12 cellular contexts compared by ENCODE assay signal in genomic region chr12:53365245-53365904, GRCh38. TPM values are rescaled to one million over a fixed set of nuclear protein-coding genes. Genes with fewer than 3 reads are reported as not detected.
DNase-seq lines count a peak whose midpoint lies in the region; ATAC-seq and TF ChIP-seq lines count a peak whose summit lies in the region.
"Had no signal": no experiment of that assay in that cellular context is flagged by ENCODE, and none has a peak within 500 bp of the region (broad histone marks: within the 10 kb centered on the region; RNA-seq: fewer than 3 reads in every experiment).

No MANE protein-coding gene starts in this region.

- H3K9me3 ChIP-seq in GM23248 (ENCODE audit: low read depth) (no peaks in the 10 kb centered on the region), smooth muscle cell (replicated peaks; ENCODE audit: low read depth) (no peaks in the 10 kb centered on the region)

- H3K79me2 ChIP-seq in GM23248 (ENCODE audit: insufficient read depth): no peaks in the 10 kb centered on the region
- H3K79me2 ChIP-seq in smooth muscle cell (ENCODE audit: low read depth): no peaks in the 10 kb centered on the region

- no peak overlapping the region for H3K4me2 ChIP-seq in GM23248 (ENCODE audit: unreplicated experiment)
- peak overlapping the region; percentile 4 for H3K4me2 ChIP-seq in smooth muscle cell

- no peak for ATAC-seq in HG03095 (IDR thresholded peaks at IDR 0.05; ENCODE audit: unreplicated experiment)

- no peaks in the 10 kb centered on the region for H3K9me2 ChIP-seq in GM23248 (ENCODE audit: insufficient read depth)

- peaks cover 8% of the 10 kb centered on the region for H3K4me1 ChIP-seq in GM23248 (ENCODE audit: insufficient read depth)
- peaks cover 2% of the 10 kb centered on the region for H3K4me1 ChIP-seq in smooth muscle cell (ENCODE audit: low read depth)

- no peaks in the 10 kb centered on the region for H4K20me1 ChIP-seq in GM23248 (ENCODE audit: insufficient read depth)
- no peaks in the 10 kb centered on the region for H4K20me1 ChIP-seq in smooth muscle cell (ENCODE audit: low read depth)

- no peak for TF ChIP-seq CTCF in fibroblast of mammary gland (conservative IDR thresholded peaks at IDR 0.05; ENCODE audit: control insufficient read depth, insufficient read depth, low read depth, low read length)
- TF ChIP-seq CTCF in smooth muscle cell (IDR thresholded peaks at IDR 0.05; ENCODE audit: borderline replicate concordance, insufficient read depth, poor library complexity, severe bottlenecking): no peak

- peaks cover 11% of the 10 kb centered on the region for H3F3A ChIP-seq in GM23248 (ENCODE audit: insufficient read depth)
- H3F3A ChIP-seq in smooth muscle cell (ENCODE audit: low read depth): peaks cover 9% of the 10 kb centered on the region

- in situ Hi-C loops in GM23248 (cut with MboI): no loop called here

- H3K36me3 ChIP-seq in GM23248 (ENCODE audit: low read depth) (no peaks in the 10 kb centered on the region), smooth muscle cell (ENCODE audit: low read depth) (no peaks in the 10 kb centered on the region)

- DNase-seq in GM23248 (peak; percentile 76), SKM-1 (lab: John Stamatoyannopoulos, UW; ENCODE audit: unreplicated experiment) (peak; percentile 4), fibroblast of mammary gland (ENCODE audit: low read depth) (peak; percentile 76), smooth muscle cell (lab: John Stamatoyannopoulos, UW; ENCODE audit: unreplicated experiment) (no peak), HuH-7.5 (ENCODE audit: low spot score) (no peak), superior temporal gyrus (ENCODE audit: extremely low spot score) (no peak)
- DNase-seq in stimulated activated CD4-positive, alpha-beta T cell treated with anti-CD3 and anti-CD28 coated beads, Interleukin-4, amount 100 ng/mL, for 24 hours: no peak
- DNase-seq: cerebellar nuclear complex, NCI-H748 treated with DMSO at 0.1 percent for 48 hours had no signal

- WGBS in GM23248 (ENCODE audit: low coverage in 1 of 2, low lambda C conversion rate in 2 of 2, missing lambda C conversion rate in 2 of 2), 2 experiments: 70 to 77% methylated on average over 3 to 4 of the region's 4 CpGs
- 81% methylated on average over 4 of the region's 4 CpGs for WGBS in smooth muscle cell (ENCODE audit: low lambda C conversion rate)

- no peak overlapping the region for H3K9ac ChIP-seq in GM23248
- H3K9ac ChIP-seq in smooth muscle cell (ENCODE audit: low read depth): no peak overlapping the region

- H3K27me3 ChIP-seq in GM23248 (replicated peaks; ENCODE audit: insufficient read depth): no peaks in the 10 kb centered on the region
- no peaks in the 10 kb centered on the region for H3K27me3 ChIP-seq in smooth muscle cell (ENCODE audit: low read depth)

- no peak overlapping the region for H3K4me3 ChIP-seq in GM23248
- no peak overlapping the region for H3K4me3 ChIP-seq in fibroblast of mammary gland (ENCODE audit: control insufficient read depth, low read depth, low read length)
- no peak overlapping the region for H3K4me3 ChIP-seq in smooth muscle cell
- H3K4me3 ChIP-seq: skin epidermis had no signal

- H3K27ac ChIP-seq in GM23248 (peak overlapping the region; percentile 18; the same call in 1 of the 2 replicates), smooth muscle cell (ENCODE audit: low read depth) (peak overlapping the region; percentile 19)

- H2AFZ ChIP-seq in GM23248: peak overlapping the region; percentile 63; the same call in 1 of the 2 replicates
- H2AFZ ChIP-seq in smooth muscle cell (ENCODE audit: low read depth): no peak overlapping the region

RNA-seq across cellular contexts. Expression of gene SP1, which starts 14.6 kb away (rescaled TPM):
- 30.3 and 37.8 TPM in 2 replicates for total RNA-seq in GM23248 (2014; rRNA removed; shearing (Covaris generic))
- polyA plus RNA-seq in GM23248 (2016; fragmentation: Nextera tagmentation; extraction: Ambion mirVana) (3.6 and 3.8 TPM in 2 replicates), smooth muscle cell (10.1 and 10.2 TPM in 2 replicates)
- 48.6 and 51.5 TPM in 2 replicates for total RNA-seq in smooth muscle cell

RNA-seq across cellular contexts. Expression of gene SP7, which starts 29.2 kb away (rescaled TPM):
- total RNA-seq in GM23248 (2014; rRNA removed; shearing (Covaris generic)): not detected in 2 replicates
- not detected in 2 replicates for polyA plus RNA-seq in GM23248 (2016; fragmentation: Nextera tagmentation; extraction: Ambion mirVana)
- total RNA-seq in smooth muscle cell: 0.04 and 0.40 TPM in 2 replicates
- polyA plus RNA-seq in smooth muscle cell: 0.38 TPM in 1 of 2 replicates, not detected in the other
- total RNA-seq: urinary bladder had no signal
- polyA plus RNA-seq: urinary bladder had no signal

RNA-seq across cellular contexts. Expression of gene AAAS, which starts 44.0 kb away (rescaled TPM):
- 63.4 and 72.0 TPM in 2 replicates for total RNA-seq in GM23248 (2014; rRNA removed; shearing (Covaris generic))
- polyA plus RNA-seq in GM23248 (2016; fragmentation: Nextera tagmentation; extraction: Ambion mirVana): 46.6 and 49.7 TPM in 2 replicates
- total RNA-seq in smooth muscle cell: 56.8 and 57.3 TPM in 2 replicates
- 58.3 and 65.7 TPM in 2 replicates for polyA plus RNA-seq in smooth muscle cell

RNA-seq across cellular contexts. Expression of gene AMHR2, which starts 58.3 kb away (rescaled TPM):
- not detected in 2 replicates for total RNA-seq in GM23248 (2014; rRNA removed; shearing (Covaris generic))
- not detected in 2 replicates for polyA plus RNA-seq in GM23248 (2016; fragmentation: Nextera tagmentation; extraction: Ambion mirVana)
- total RNA-seq in smooth muscle cell: not detected in 2 replicates
- 0.49 TPM in 1 of 2 replicates, not detected in the other for polyA plus RNA-seq in smooth muscle cell
- total RNA-seq: urinary bladder had no signal

Comparison
In these comparisons a context has a peak if more than half of its experiments do, and no peak if none do; other contexts are left out.
1. DNase-seq: peak in GM23248 (single experiment), SKM-1 (single experiment) and fibroblast of mammary gland (single experiment); none in smooth muscle cell (single experiment), HuH-7.5 (single experiment), superior temporal gyrus (single experiment) and stimulated activated CD4-positive, alpha-beta T cell treated with anti-CD3 and anti-CD28 coated beads, Interleukin-4, amount 100 ng/mL, for 24 hours (single experiment).